8 cellular contexts compared by ENCODE assay signal in the genomic region with DNA sequence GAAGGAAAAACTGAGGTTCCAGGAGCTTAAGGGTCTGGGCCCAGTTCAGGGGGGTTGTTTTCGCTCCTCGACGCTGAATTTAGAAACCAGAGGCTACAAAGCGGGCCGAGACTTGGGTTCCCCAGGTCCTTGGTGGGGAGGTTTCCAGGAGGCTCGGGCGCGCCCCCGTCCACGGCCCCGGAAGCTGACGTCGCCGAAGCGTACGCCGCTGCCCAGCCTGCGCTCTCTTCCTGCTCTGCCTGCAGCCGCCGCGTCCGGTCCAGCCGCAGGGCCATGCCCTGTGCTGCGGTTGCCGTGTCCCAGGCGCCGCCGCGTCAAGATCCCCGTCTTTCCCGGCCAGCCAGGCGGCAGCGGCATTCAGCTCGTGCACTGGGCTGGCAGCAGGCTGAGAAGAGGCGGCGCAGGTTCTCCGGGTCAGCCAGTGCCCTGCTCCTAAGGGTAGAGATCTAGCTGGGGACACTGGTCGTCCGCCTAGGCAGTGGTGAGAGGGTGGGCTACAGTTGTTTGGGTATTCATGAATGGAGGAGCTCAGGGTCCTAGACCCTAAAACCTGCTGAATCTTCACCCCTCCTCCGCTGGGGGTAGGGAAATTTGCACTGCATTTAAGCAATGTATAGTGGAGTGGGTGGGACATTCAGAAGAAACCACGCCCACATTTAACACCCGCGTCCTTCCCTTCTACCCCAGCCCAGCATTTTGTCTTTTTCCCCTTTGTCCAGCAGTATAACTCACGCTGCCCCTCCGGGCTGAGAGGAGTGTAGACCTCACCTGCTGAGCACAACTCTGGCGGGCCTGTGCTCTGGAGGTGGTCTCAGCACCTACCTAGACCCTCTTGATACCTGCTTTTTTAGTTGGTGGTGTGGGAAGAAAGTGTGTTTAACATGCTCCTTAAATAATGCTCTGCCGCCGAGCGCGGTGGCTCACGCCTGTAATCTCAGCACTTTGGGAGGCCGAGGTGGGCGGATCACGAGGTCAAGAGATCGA. TPM values are rescaled to one million over a fixed set of nuclear protein-coding genes. Genes with fewer than 3 reads are reported as not detected.
DNase-seq lines count a peak whose midpoint lies in the region; ATAC-seq and TF ChIP-seq lines count a peak whose summit lies in the region.

No MANE protein-coding gene starts in this region.

- DNase-seq in CD4-positive, alpha-beta memory T cell: peak; percentile 74 to 84 (median 77)
- peak; percentile 88 for DNase-seq in RPMI8226
- DNase-seq in activated gamma-delta T cell (lab: John Stamatoyannopoulos, UW): peak; percentile 76
- peak; percentile 85 for DNase-seq in fibroblast of villous mesenchyme (ENCODE audit: low read depth)
- DNase-seq in nephron progenitor cell: peak; percentile 73
- DNase-seq in stimulated activated naive CD8-positive, alpha-beta T cell treated with anti-CD3 and anti-CD28 coated beads, Interleukin-15, Interleukin-2, amounts not matched to agents 100 U/mL and 50 U/mL, for 24 hours: peak; percentile 80

- H3K4me3 Mint-ChIP-seq in CD4-positive, alpha-beta memory T cell: peak overlapping the region; percentile 94 to 99 (median 98)
- H3K4me3 Mint-ChIP-seq in nephron progenitor cell: peak overlapping the region; percentile 96

- H3K4me1 Mint-ChIP-seq in CD4-positive, alpha-beta memory T cell: peaks cover 40 to 64% (median 45%) of the 10 kb centered on the region in 4 donors
- H3K4me1 Mint-ChIP-seq in nephron progenitor cell: peaks cover 47% of the 10 kb centered on the region

- H3K9me3 ChIP-seq in CD4-positive, alpha-beta memory T cell (ENCODE audit: control insufficient read depth in 1 of 2, low read length in 2 of 2): no peaks in the 10 kb centered on the region
- H3K9me3 ChIP-seq in HUES48 (ENCODE audit: control insufficient read depth, insufficient read depth, low read length): no peaks in the 10 kb centered on the region

- no peaks in the 10 kb centered on the region for H3K9me3 Mint-ChIP-seq in CD4-positive, alpha-beta memory T cell
- no peaks in the 10 kb centered on the region for H3K9me3 Mint-ChIP-seq in nephron progenitor cell

- H3K36me3 Mint-ChIP-seq in CD4-positive, alpha-beta memory T cell: peaks cover 0 to 17% of the 10 kb centered on the region in 2 donors
- H3K36me3 Mint-ChIP-seq in nephron progenitor cell (ENCODE audit: low read depth): peaks cover 3% of the 10 kb centered on the region

- POLR2A ChIA-PET in CD4-positive, alpha-beta memory T cell (lab: Charles Lee; ENCODE audit: partially characterized antibody): interaction anchor here (0.7 to 3.3 kb wide), 22 partner anchors 8 to 1947 kb away, joined by 3 to 46 read pairs (median 4); a partner anchor contains a TSS

- no peak for TF ChIP-seq CTCF in fibroblast of villous mesenchyme (IDR thresholded peaks at IDR 0.05; ENCODE audit: insufficient read depth, low read depth, low read length)
- TF ChIP-seq CTCF in nephron progenitor cell (IDR thresholded peaks at IDR 0.05): no peak

- H3K36me3 ChIP-seq in CD4-positive, alpha-beta memory T cell (ENCODE audit: insufficient read depth, low read length): no peaks in the 10 kb centered on the region
- 0 out of 2 replicates have a peak, but pooled peaks cover 5% of the 10 kb centered on the region for H3K36me3 ChIP-seq in HUES48 (ENCODE audit: control insufficient read depth, insufficient read depth, low read length)

- H3K4me3 ChIP-seq in CD4-positive, alpha-beta memory T cell (ENCODE audit: low read length in 2 of 2): peak overlapping the region; percentile 78 to 84
- H3K4me3 ChIP-seq in HUES48 (ENCODE audit: low read depth, low read length) (peak overlapping the region; percentile 87), fibroblast of villous mesenchyme (ENCODE audit: low read depth, low read length) (peak overlapping the region; percentile 97)

- no peaks in the 10 kb centered on the region for H3K27me3 ChIP-seq in CD4-positive, alpha-beta memory T cell (ENCODE audit: insufficient read depth, low read length)
- H3K27me3 ChIP-seq in HUES48 (ENCODE audit: control insufficient read depth, insufficient read depth, low read length): 0 out of 2 replicates have a peak, but pooled peaks cover 2% of the 10 kb centered on the region

- peak; percentile 45 for ATAC-seq in GM19467 (IDR thresholded peaks at IDR 0.05; ENCODE audit: unreplicated experiment)
- peak; percentile 64 for ATAC-seq in stimulated activated naive CD8-positive, alpha-beta T cell treated with anti-CD3 and anti-CD28 coated beads, Interleukin-15, Interleukin-2, amounts not matched to agents 100 U/mL and 50 U/mL, for 24 hours

- CTCF ChIA-PET in CD4-positive, alpha-beta memory T cell (lab: Charles Lee; ENCODE audit: partially characterized antibody): interaction anchor here (1.2 to 1.4 kb wide), 3 partner anchors 10 to 112 kb away, joined by 3 to 4 read pairs (median 3); a partner anchor contains a TSS

- no peaks in the 10 kb centered on the region for H3K27me3 Mint-ChIP-seq in CD4-positive, alpha-beta memory T cell
- H3K27me3 Mint-ChIP-seq in nephron progenitor cell (ENCODE audit: low read depth, poor library complexity): no peaks in the 10 kb centered on the region

- peak overlapping the region; percentile 72 for H3K9ac ChIP-seq in HUES48 (ENCODE audit: low read depth, low read length)

- H3K4me1 ChIP-seq in CD4-positive, alpha-beta memory T cell (ENCODE audit: insufficient read depth, low read length): peaks cover 38% of the 10 kb centered on the region
- peaks cover 18% of the 10 kb centered on the region for H3K4me1 ChIP-seq in HUES48 (ENCODE audit: control insufficient read depth, insufficient read depth, low read length)

- intact Hi-C loops in CD4-positive, alpha-beta memory T cell (cut with micrococcal nuclease): loop anchor here (1.0 to 2.0 kb wide), 3 partner anchors 112 to 147 kb away; a partner anchor contains a TSS

- peak overlapping the region; percentile 98 to 100 (median 99) for H3K27ac Mint-ChIP-seq in CD4-positive, alpha-beta memory T cell
- no peak overlapping the region for H3K27ac Mint-ChIP-seq in nephron progenitor cell

- peak overlapping the region; percentile 97 for H3K27ac ChIP-seq in CD4-positive, alpha-beta memory T cell (ENCODE audit: low read depth, low read length)
- peak overlapping the region; percentile 21 for H3K27ac ChIP-seq in HUES48 (ENCODE audit: low read depth, low read length)

RNA-seq across cellular contexts. Expression of a gene that starts 1.1 kb away (rescaled TPM):
- total RNA-seq in CD4-positive, alpha-beta memory T cell: 10 to 100 TPM; 60.0 to 60.7 TPM
- polyA plus RNA-seq in CD4-positive, alpha-beta memory T cell: 10 to 100 TPM; 17.3 to 51.0 TPM
- 20.9 and 21.2 TPM in 2 replicates for total RNA-seq in fibroblast of villous mesenchyme

RNA-seq across cellular contexts. Expression of a gene that starts 50.9 kb away (rescaled TPM):
- not detected for total RNA-seq in CD4-positive, alpha-beta memory T cell
- polyA plus RNA-seq in CD4-positive, alpha-beta memory T cell: not detected
- not detected in 2 replicates for total RNA-seq in fibroblast of villous mesenchyme

RNA-seq across cellular contexts. Expression of a gene that starts 53.3 kb away (rescaled TPM):
- total RNA-seq in CD4-positive, alpha-beta memory T cell: not detected
- not detected for polyA plus RNA-seq in CD4-positive, alpha-beta memory T cell
- not detected in 2 replicates for total RNA-seq in fibroblast of villous mesenchyme

Comparison
In these comparisons a context has a peak if more than half of its experiments do, and no peak if none do; other contexts are left out.
1. Peak in every context shown above with its lines: DNase-seq, ATAC-seq, H3K4me3 ChIP-seq and H3K27ac ChIP-seq.